8 cellular contexts compared by ENCODE assay signal in the genomic region with DNA sequence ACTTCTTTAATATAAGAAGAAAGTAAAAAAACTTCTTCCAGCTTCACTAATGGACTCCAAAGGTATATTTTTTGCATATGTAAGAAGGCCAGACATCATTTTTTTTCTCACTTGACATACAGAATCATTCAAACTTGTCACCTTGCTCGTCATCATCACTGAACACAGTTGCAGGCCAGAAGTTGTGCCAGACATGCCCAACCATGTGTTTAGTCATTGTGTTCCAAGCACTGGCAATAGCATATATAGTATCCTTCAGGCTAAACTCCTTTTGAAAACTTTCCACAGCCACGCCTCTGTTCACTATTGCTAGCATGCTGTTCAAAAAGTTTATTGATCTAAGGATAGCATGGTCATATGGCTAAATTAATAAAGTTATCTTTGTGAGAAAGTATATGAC.
"Had no signal": no experiment of that assay in that cellular context is flagged by ENCODE, and none has a peak within 500 bp of the region (broad histone marks: within the 10 kb centered on the region; RNA-seq: fewer than 3 reads in every experiment).

No MANE protein-coding gene starts in this region.

- H3K27me3 Mint-ChIP-seq: IgD-negative memory B cell had no signal

- H3K4me1 Mint-ChIP-seq: GM23338, H9, IgD-negative memory B cell had no signal

- DNase-seq: H9, HCEC 1CT had no signal

- H3K9me3 Mint-ChIP-seq: GM23338, H9 had no signal

- FAIRE-seq: H1, H54, HepG2 had no signal

- H3K27ac ChIP-seq: HL-60 had no signal

- H3K4me3 ChIP-seq: GM23338 had no signal

- H3K36me3 Mint-ChIP-seq: IgD-negative memory B cell had no signal

- H3K27ac Mint-ChIP-seq: GM23338, H9, IgD-negative memory B cell had no signal

- H3K4me2 ChIP-seq: GM23338 had no signal

- H3K4me3 Mint-ChIP-seq: GM23338, H9, IgD-negative memory B cell had no signal

- ATAC-seq: GM23338, HepG2 had no signal

- H2AFZ ChIP-seq: GM23338 had no signal
